In genomic region chrX:153649915-153650782, GRCh38 we compare ENCODE assay signal across 1 cellular context.
TF ChIP-seq lines count a peak whose summit lies in the region.

No MANE protein-coding gene starts in this region.

TF ChIP-seq in K562, 482 proteins besides CTCF, POLR2A, EP300 and RAD21:
- TF ChIP-seq MIER1 (IDR thresholded peaks at IDR 0.05; ENCODE audit: low read depth) (no peak), KLF6 (CRISPR knock-in tag; IDR thresholded peaks at IDR 0.05; ENCODE audit: borderline replicate concordance) (no peak), ZMIZ1 (IDR thresholded peaks at IDR 0.05; ENCODE audit: low read depth in 2 of 2, low read length in 2 of 2) (no peak), KLF13 (tag; IDR thresholded peaks at IDR 0.05; ENCODE audit: borderline replicate concordance, low read depth) (no peak), PCBP1 (IDR thresholded peaks at IDR 0.05; ENCODE audit: low read depth, low read length, poor library complexity, severe bottlenecking) (no peak), ZNF395 (CRISPR knock-in tag; IDR thresholded peaks at IDR 0.05) (no peak), ELF1 (tag; IDR thresholded peaks at IDR 0.05) (no peak), ELF2 (CRISPR knock-in tag; IDR thresholded peaks at IDR 0.05) (no peak), SIN3B (IDR thresholded peaks at IDR 0.05; ENCODE audit: low read depth) (no peak), THRAP3 (IDR thresholded peaks at IDR 0.05; ENCODE audit: borderline replicate concordance) (no peak), NELFE (IDR thresholded peaks at IDR 0.05; ENCODE audit: insufficient read depth, insufficient read length) (no peak), CBX1 (IDR thresholded peaks at IDR 0.05; ENCODE audit: low read depth) (no peak), ZNF282 (CRISPR knock-in tag; IDR thresholded peaks at IDR 0.05) (no peak), ZNF318 (IDR thresholded peaks at IDR 0.05; ENCODE audit: borderline replicate concordance in 1 of 2, low read depth in 1 of 2) (no peak), PHTF2 (CRISPR knock-in tag; IDR thresholded peaks at IDR 0.05) (no peak), ZNF324 (CRISPR knock-in tag; IDR thresholded peaks at IDR 0.05) (no peak)
